23 cellular contexts compared by ENCODE assay signal in the genomic region with DNA sequence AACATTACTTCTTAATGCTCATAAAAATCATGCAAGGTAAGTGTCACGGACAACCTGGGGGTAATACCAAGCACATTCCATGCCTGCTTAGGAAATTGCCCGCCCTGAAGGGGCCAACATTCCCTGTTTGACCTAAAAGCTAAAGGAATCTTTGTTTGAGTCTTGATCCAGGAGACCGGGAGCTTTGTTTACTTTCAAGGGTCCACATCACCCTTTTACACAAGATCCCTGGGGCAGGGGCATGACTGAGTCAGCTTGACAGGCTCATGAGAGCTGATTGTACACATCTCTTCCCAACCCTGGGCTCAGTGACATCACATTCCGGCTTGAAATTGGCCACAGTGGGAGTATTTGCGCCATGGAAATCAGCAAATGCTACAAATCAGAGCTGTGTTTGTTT.
"Had no signal": no experiment of that assay in that cellular context is flagged by ENCODE, and none has a peak within 500 bp of the region (broad histone marks: within the 10 kb centered on the region; RNA-seq: fewer than 3 reads in every experiment).

No MANE protein-coding gene starts in this region.

- H3K27ac Mint-ChIP-seq: activated CD4-positive, alpha-beta memory T cell treated with anti-CD3 and anti-CD28 coated beads, Interleukin-2, amount 10 ng/mL, durations not matched to agents 7 days and 5 days; activated naive CD4-positive, alpha-beta T cell treated with anti-CD3 and anti-CD28 coated beads for 36 hours; activated naive CD8-positive, alpha-beta T cell; activated T-helper 17 cell treated with anti-CD3 and anti-CD28 coated beads, Interleukin-2, amount 50 U/mL, for 72 hours; T-cell had no signal

- H3K27ac ChIP-seq: KMS-11, VCaP had no signal

- ATAC-seq: activated T-helper 17 cell treated with anti-CD3 and anti-CD28 coated beads, Interleukin-2, amount 50 U/mL, for 72 hours; T-cell had no signal

- H3K4me2 ChIP-seq: KMS-11 had no signal

- H3K9ac ChIP-seq: KMS-11 had no signal

- H3K4me3 Mint-ChIP-seq: activated CD4-positive, alpha-beta memory T cell treated with anti-CD3 and anti-CD28 coated beads, Interleukin-2, amount 10 ng/mL, durations not matched to agents 7 days and 5 days; activated naive CD4-positive, alpha-beta T cell treated with anti-CD3 and anti-CD28 coated beads for 36 hours; activated naive CD8-positive, alpha-beta T cell; activated T-helper 17 cell treated with anti-CD3 and anti-CD28 coated beads, Interleukin-2, amount 50 U/mL, for 72 hours; brain; T-cell had no signal

- H3K4me1 Mint-ChIP-seq: activated CD4-positive, alpha-beta memory T cell treated with anti-CD3 and anti-CD28 coated beads, Interleukin-2, amount 10 ng/mL, durations not matched to agents 7 days and 5 days; activated T-helper 17 cell treated with anti-CD3 and anti-CD28 coated beads, Interleukin-2, amount 50 U/mL, for 72 hours; T-cell had no signal

- H3K36me3 Mint-ChIP-seq: activated naive CD8-positive, alpha-beta T cell; brain; T-cell had no signal

- DNase-seq: activated CD4-positive, alpha-beta memory T cell treated with anti-CD3 and anti-CD28 coated beads, Interleukin-2, amount 10 ng/mL, durations not matched to agents 7 days and 5 days; activated CD4-positive, alpha-beta T cell treated with anti-CD3 and anti-CD28 coated beads, Interleukin-2, amount 50 U/mL, for 1 hour; activated CD4-positive, CD25-positive, alpha-beta regulatory T cell; activated gamma-delta T cell; activated naive CD4-positive, alpha-beta T cell treated with anti-CD3 and anti-CD28 coated beads for 36 hours; activated T-cell treated with anti-CD3 and anti-CD28 coated beads for 4 hours; activated T-cell treated with anti-CD3 and anti-CD28 coated beads, Interleukin-2, amount 50 U/mL, for 48 hours; amygdala; MM.1S; NCI-H1105 treated with DMSO at 0.1 percent for 48 hours; NCI-H1436 treated with DMSO at 0.1 percent for 48 hours; NCI-H187; NCI-H2081; NCI-H510A treated with DMSO at 0.1 percent for 48 hours; NCI-H69; SHP77 treated with DMSO at 0.1 percent for 48 hours; T-cell; T-helper 2 cell had no signal

- H3K9me3 Mint-ChIP-seq: activated CD4-positive, alpha-beta memory T cell treated with anti-CD3 and anti-CD28 coated beads, Interleukin-2, amount 10 ng/mL, durations not matched to agents 7 days and 5 days; activated naive CD4-positive, alpha-beta T cell treated with anti-CD3 and anti-CD28 coated beads for 36 hours; activated T-helper 17 cell treated with anti-CD3 and anti-CD28 coated beads, Interleukin-2, amount 50 U/mL, for 72 hours; T-cell had no signal

- H3K27me3 Mint-ChIP-seq: activated naive CD8-positive, alpha-beta T cell had no signal
